In the genomic region with DNA sequence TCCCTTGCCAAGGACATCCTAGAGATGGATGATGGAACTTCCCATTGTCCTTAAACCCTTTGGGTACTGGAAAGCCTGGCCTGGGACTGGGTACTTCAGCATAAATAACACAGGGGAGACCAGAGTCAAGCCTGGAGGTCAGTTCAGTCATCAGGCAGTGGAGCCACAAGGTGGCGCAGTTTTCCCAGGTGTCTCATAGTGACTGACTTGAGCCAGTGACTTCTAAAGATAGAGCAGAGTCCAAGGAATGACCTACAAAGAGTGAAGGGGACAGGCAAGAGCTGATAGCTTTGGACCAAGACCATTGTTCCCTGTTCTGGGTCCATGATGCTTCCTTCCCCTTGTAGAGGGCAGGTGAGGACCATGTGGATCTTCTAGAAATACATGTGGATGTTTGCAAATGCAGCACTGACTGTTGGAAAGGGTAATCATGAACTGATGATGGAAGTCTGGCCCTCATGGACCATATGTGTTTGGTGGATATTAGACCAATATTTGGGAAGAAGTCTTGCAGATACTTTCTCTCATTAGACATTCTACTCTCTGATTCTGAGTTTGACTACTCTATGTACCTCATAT, we compare ENCODE assay signal across 9 cellular contexts. TPM values are rescaled to one million over a fixed set of nuclear protein-coding genes. Genes with fewer than 3 reads are reported as not detected.
A peak's percentile ranks its signal among the peaks of the same experiment; 100 is the strongest.
DNase-seq lines count a peak whose midpoint lies in the region; TF ChIP-seq lines count a peak whose summit lies in the region.
"Not testable (repeated sequence)": the region's sequence is repeated elsewhere in the genome, so short reads cannot be mapped to it uniquely, and the experiment has no call there.
"Had no signal": no experiment of that assay in that cellular context is flagged by ENCODE, and none has a peak within 500 bp of the region (broad histone marks: within the 10 kb centered on the region; RNA-seq: fewer than 3 reads in every experiment).

No MANE protein-coding gene starts in this region.

- not testable (repeated sequence) for H3K4me3 Mint-ChIP-seq in neural progenitor cell

- H2AFZ ChIP-seq in OCI-LY1 (ENCODE audit: low read length); neural progenitor cell (replicated peaks): not testable (repeated sequence)

- H3K27ac ChIP-seq in 22Rv1; OCI-LY1 (ENCODE audit: low read depth, low read length, poor library complexity, severe bottlenecking); WERI-Rb-1; adrenal gland; neural progenitor cell: not testable (repeated sequence)

- not testable (repeated sequence) for H3K4me2 ChIP-seq in OCI-LY1 (ENCODE audit: low read length); neural progenitor cell

- not testable (repeated sequence) for H3K36me3 Mint-ChIP-seq in neural progenitor cell

- intact Hi-C loops in adrenal gland (cut with DNase I), result not testable (repeated sequence)

- not testable (repeated sequence) for H3K4me1 Mint-ChIP-seq in neural progenitor cell

- H3K9me3 Mint-ChIP-seq in neural progenitor cell, result peaks cover 15% of the 10 kb centered on the region

- H4K20me1 ChIP-seq in OCI-LY1 (ENCODE audit: insufficient read depth, low read length); neural progenitor cell (ENCODE audit: low read depth): not testable (repeated sequence)

- DNase-seq in ELR (ENCODE audit: low read depth) (peak; percentile 10), HT-29 (ENCODE audit: low spot score) (peak; percentile 39), WERI-Rb-1 (peak; percentile 63), adrenal gland (peak in 5 of 7 donors; percentile 28 to 58 (median 37))
- DNase-seq in epithelial cell of proximal tubule (ENCODE audit: low read depth); neural progenitor cell (ENCODE audit: low spot score): not testable (repeated sequence)

- 11 to 20% (median 17%) methylated on average over 1 of the region's 1 CpG; no CpG with 5 or more reads in 1 of the 4 donors for WGBS in adrenal gland, 4 donors

- H3F3A ChIP-seq in OCI-LY1 (ENCODE audit: insufficient read depth, low read length); neural progenitor cell (ENCODE audit: low read depth): not testable (repeated sequence)

- H3K27ac Mint-ChIP-seq in neural progenitor cell, result not testable (repeated sequence)

- TF ChIP-seq CTCF in 22Rv1 (IDR thresholded peaks at IDR 0.05), result peak; percentile 45
- TF ChIP-seq CTCF in OCI-LY1 (IDR thresholded peaks at IDR 0.05; ENCODE audit: low read length), result peak; percentile 39
- not testable (repeated sequence) for TF ChIP-seq CTCF in WERI-Rb-1 (IDR thresholded peaks at IDR 0.05; ENCODE audit: low read depth, low read length)
- peak in 5 of 6 experiments; percentile 19 to 37 (median 26) for TF ChIP-seq CTCF in adrenal gland (IDR thresholded peaks at IDR 0.05)
- TF ChIP-seq CTCF in epithelial cell of proximal tubule (conservative IDR thresholded peaks at IDR 0.05; ENCODE audit: low read depth, low read length), result peak; percentile 40
- peak; percentile 11 for TF ChIP-seq CTCF in neural progenitor cell (IDR thresholded peaks at IDR 0.05)

- H3K27me3 Mint-ChIP-seq in neural progenitor cell (ENCODE audit: insufficient read depth, low read depth), result not testable (repeated sequence)

- H3K9me3 ChIP-seq in OCI-LY1 (ENCODE audit: low read length); WERI-Rb-1 (ENCODE audit: severe bottlenecking); adrenal gland (replicated peaks in 1 of 3); neural progenitor cell (ENCODE audit: low read depth): not testable (repeated sequence)

- H3K9me2 ChIP-seq in OCI-LY1 (ENCODE audit: low read depth, low read length), result not testable (repeated sequence)

- H3K27me3 ChIP-seq in OCI-LY1 (ENCODE audit: insufficient read depth, low read length); WERI-Rb-1 (ENCODE audit: insufficient read depth, low read depth, severe bottlenecking); adrenal gland; neural progenitor cell: not testable (repeated sequence)

- not testable (repeated sequence) for TF ChIP-seq POLR2A in adrenal gland (IDR thresholded peaks at IDR 0.05)

- not testable (repeated sequence) for H3K79me2 ChIP-seq in OCI-LY1 (ENCODE audit: insufficient read depth, low read length); neural progenitor cell (ENCODE audit: low read depth)

- not testable (repeated sequence) for H3K4me3 ChIP-seq in OCI-LY1 (ENCODE audit: low read depth, low read length, poor library complexity, severe bottlenecking); WERI-Rb-1 (ENCODE audit: low read depth, low read length); adrenal gland; epithelial cell of proximal tubule (ENCODE audit: low read depth, low read length); neural progenitor cell

- H3K4me1 ChIP-seq in OCI-LY1 (ENCODE audit: insufficient read depth, low read length, severe bottlenecking); adrenal gland (replicated peaks in 1 of 2); neural progenitor cell: not testable (repeated sequence)

- H3K9ac ChIP-seq in OCI-LY1 (ENCODE audit: low read length); neural progenitor cell: not testable (repeated sequence)

- not testable (repeated sequence) for H3K36me3 ChIP-seq in OCI-LY1 (ENCODE audit: insufficient read depth, low read length); WERI-Rb-1; adrenal gland (replicated peaks in 1 of 2); neural progenitor cell

RNA-seq across cellular contexts. Expression of a gene that starts 6.7 kb away (rescaled TPM):
- not detected in 2 replicates for total RNA-seq in HT-29 (2014; rRNA removed; shearing (Covaris generic))
- not detected for total RNA-seq in adrenal gland
- polyA plus RNA-seq in adrenal gland, result not detected
- total RNA-seq in epithelial cell of proximal tubule, result 1.0 and 3.9 TPM in 2 replicates
- total RNA-seq in neural progenitor cell (ENCODE audit: low replicate concordance), result not detected in 2 replicates
- polyA plus RNA-seq: CD14-positive monocyte had no signal

RNA-seq across cellular contexts. Expression of a gene that starts 25.8 kb away (rescaled TPM):
- not detected in 2 replicates for total RNA-seq in HT-29 (2014; rRNA removed; shearing (Covaris generic))
- under 1 TPM in 3 of 8 donors, not detected in 5; 0.14 to 0.55 (median 0.27) TPM for total RNA-seq in adrenal gland
- under 1 TPM in 1 of 3 donors, not detected in 2; 0.48 TPM for polyA plus RNA-seq in adrenal gland
- 3.6 TPM in 1 of 2 replicates, not detected in the other for total RNA-seq in epithelial cell of proximal tubule
- total RNA-seq in neural progenitor cell (ENCODE audit: low replicate concordance), result not detected in 2 replicates
- polyA plus RNA-seq: CD14-positive monocyte had no signal
